14 cellular contexts compared by ENCODE assay signal in genomic region chr17:11264183-11264871, GRCh38. TPM values are rescaled to one million over a fixed set of nuclear protein-coding genes. Genes with fewer than 3 reads are reported as not detected.
DNase-seq lines count a peak whose midpoint lies in the region; ATAC-seq, FAIRE-seq and TF ChIP-seq lines count a peak whose summit lies in the region.
"Had no signal": no experiment of that assay in that cellular context is flagged by ENCODE, and none has a peak within 500 bp of the region (broad histone marks: within the 10 kb centered on the region; RNA-seq: fewer than 3 reads in every experiment).

No MANE protein-coding gene starts in this region.

- H2AFZ ChIP-seq in hepatocyte, result no peak overlapping the region

- POLR2A ChIA-PET in A549 (lab: Yijun Ruan, JAX) (no interaction called here), Panc1 (lab: Charles Lee) (interaction anchor here (0.7 kb wide), 1 partner anchor 26 kb away, joined by 3 read pairs; no protein-coding TSS in a partner anchor)

- no peaks in the 10 kb centered on the region for H3K4me1 ChIP-seq in A549
- no peaks in the 10 kb centered on the region for H3K4me1 ChIP-seq in Panc1 (ENCODE audit: control insufficient read depth, insufficient read depth, low read length)
- no peaks in the 10 kb centered on the region for H3K4me1 ChIP-seq in hepatocyte (ENCODE audit: insufficient read depth)
- H3K4me1 ChIP-seq in thyroid gland, result no peaks in the 10 kb centered on the region
- no peaks in the 10 kb centered on the region for H3K4me1 ChIP-seq in lower lobe of right lung

- peak; percentile 15 to 49 for DNase-seq in A549 (ENCODE audit: low read depth in 1 of 2, low spot score in 1 of 2)
- no peak for DNase-seq in Panc1 (ENCODE audit: low read depth, low spot score)
- no peak for DNase-seq in hepatocyte (ENCODE audit: low spot score)
- no peak for DNase-seq in activated T-cell treated with anti-CD3 and anti-CD28 coated beads, Interleukin-2, amount 50 U/mL, for 4 hours
- no peak for DNase-seq in thyroid gland
- no peak for DNase-seq in lower lobe of right lung
- DNase-seq in ecto neural progenitor cell (ENCODE audit: low spot score), result no peak
- DNase-seq: activated T-cell treated with anti-CD3 and anti-CD28 coated beads, Interleukin-2, amount 50 U/mL, for 24 hours; CD8-positive, alpha-beta T cell; NCI-H1417 treated with DMSO at 0.1 percent for 48 hours; NK-92 treated with Interleukin-12 subunit alpha and Interleukin-12 subunit beta, amount 100 ng/mL, for 24 hours had no signal

- intact Hi-C loops in Panc1 (cut with micrococcal nuclease; ENCODE audit: unreplicated experiment), result no loop called here
- intact Hi-C loops in thyroid gland (cut with DNase I), result no loop called here
- intact Hi-C loops in lower lobe of right lung (cut with DNase I), result no loop called here

- H3K27me3 ChIP-seq in Panc1 (ENCODE audit: control insufficient read depth, insufficient read depth, low read length) (no peaks in the 10 kb centered on the region), hepatocyte (no peaks in the 10 kb centered on the region), thyroid gland (no peaks in the 10 kb centered on the region), lower lobe of right lung (ENCODE audit: low read depth) (no peaks in the 10 kb centered on the region)
- H3K27me3 ChIP-seq: cardiac muscle cell had no signal

- H3K9me3 ChIP-seq in A549, result 0 out of 3 replicates have a peak, but pooled peaks cover 11% of the 10 kb centered on the region
- no peaks in the 10 kb centered on the region for H3K9me3 ChIP-seq in Panc1 (ENCODE audit: control insufficient read depth, insufficient read depth, low read depth, low read length)
- no peaks in the 10 kb centered on the region for H3K9me3 ChIP-seq in hepatocyte (ENCODE audit: low read depth)
- H3K9me3 ChIP-seq in thyroid gland, result no peaks in the 10 kb centered on the region
- peaks cover 5% of the 10 kb centered on the region for H3K9me3 ChIP-seq in lower lobe of right lung

- TF ChIP-seq RAD21 in A549 (conservative IDR thresholded peaks at IDR 0.05 in 1 of 2, IDR thresholded peaks at IDR 0.05 in 1 of 2), result 0 out of 5 replicates have a peak, but pooled peaks of 1 of the 2 experiments have one; percentile 11

- no peaks in the 10 kb centered on the region for H3K36me3 ChIP-seq in Panc1 (ENCODE audit: control insufficient read depth, insufficient read depth, low read length)
- no peaks in the 10 kb centered on the region for H3K36me3 ChIP-seq in hepatocyte (replicated peaks; ENCODE audit: insufficient read depth, low read depth)
- H3K36me3 ChIP-seq in thyroid gland, result no peaks in the 10 kb centered on the region
- H3K36me3 ChIP-seq in lower lobe of right lung, result no peaks in the 10 kb centered on the region
- H3K36me3 ChIP-seq: cardiac muscle cell had no signal

- no peak overlapping the region for H3K4me3 Mint-ChIP-seq in activated T-cell treated with anti-CD3 and anti-CD28 coated beads, Interleukin-2, amount 50 U/mL, for 4 hours
- H3K4me3 Mint-ChIP-seq: activated T-cell treated with anti-CD3 and anti-CD28 coated beads, Interleukin-2, amount 50 U/mL, for 24 hours; CD8-positive, alpha-beta T cell had no signal

- H3K27ac ChIP-seq in A549, result no peak overlapping the region
- H3K27ac ChIP-seq in Panc1 (ENCODE audit: low read length), result no peak overlapping the region
- no peak overlapping the region for H3K27ac ChIP-seq in hepatocyte
- H3K27ac ChIP-seq in thyroid gland, result no peak overlapping the region
- H3K27ac ChIP-seq in lower lobe of right lung, result no peak overlapping the region
- H3K27ac ChIP-seq: cardiac muscle cell had no signal

- no peaks in the 10 kb centered on the region for H4K20me1 ChIP-seq in hepatocyte (ENCODE audit: insufficient read depth, poor library complexity, severe bottlenecking)

- in situ Hi-C loops in Panc1 (cut with HindIII; ENCODE audit: low pct_unique_long_range_greater_than_20kb, low sequenced_read_pairs), result no loop called here

- TF ChIP-seq EP300 in A549 (IDR thresholded peaks at IDR 0.05), result no peak

- H3K4me2 ChIP-seq in A549 (no peak overlapping the region), hepatocyte (no peak overlapping the region)

- no peaks in the 10 kb centered on the region for H3K27me3 Mint-ChIP-seq in activated T-cell treated with anti-CD3 and anti-CD28 coated beads, Interleukin-2, amount 50 U/mL, for 4 hours (ENCODE audit: low read depth)
- H3K27me3 Mint-ChIP-seq: activated T-cell treated with anti-CD3 and anti-CD28 coated beads, Interleukin-2, amount 50 U/mL, for 24 hours had no signal

- no peaks in the 10 kb centered on the region for H3K9me2 ChIP-seq in hepatocyte (replicated peaks; ENCODE audit: insufficient read depth)

- ATAC-seq in A549, result no peak
- no peak for ATAC-seq in Panc1
- no peak for ATAC-seq in activated T-cell treated with anti-CD3 and anti-CD28 coated beads, Interleukin-2, amount 50 U/mL, for 4 hours
- no peak for ATAC-seq in lower lobe of right lung
- ATAC-seq: CD8-positive, alpha-beta T cell; left lobe of liver had no signal

- no peaks in the 10 kb centered on the region for H3K4me1 Mint-ChIP-seq in activated T-cell treated with anti-CD3 and anti-CD28 coated beads, Interleukin-2, amount 50 U/mL, for 4 hours (ENCODE audit: low read depth)

- TF ChIP-seq POLR2A in A549 (IDR thresholded peaks at IDR 0.05; ENCODE audit: low read length), result no peak
- TF ChIP-seq POLR2A in thyroid gland (IDR thresholded peaks at IDR 0.05), result no peak

- no peak overlapping the region for H3K4me3 ChIP-seq in A549
- H3K4me3 ChIP-seq in Panc1 (ENCODE audit: low read depth in 2 of 2, low read length in 2 of 2), result no peak overlapping the region
- no peak overlapping the region for H3K4me3 ChIP-seq in hepatocyte
- H3K4me3 ChIP-seq in thyroid gland (replicated peaks in 1 of 3), result no peak overlapping the region
- H3K4me3 ChIP-seq in lower lobe of right lung, result no peak overlapping the region
- H3K4me3 ChIP-seq: cardiac muscle cell had no signal

- H3K79me2 ChIP-seq in hepatocyte, result no peaks in the 10 kb centered on the region

- WGBS in A549 (ENCODE audit: missing lambda C conversion rate), result 13% methylated on average over 2 of the region's 2 CpGs
- 87% methylated on average over 2 of the region's 2 CpGs for WGBS in hepatocyte (ENCODE audit: low lambda C conversion rate, missing lambda C conversion rate)
- WGBS in thyroid gland, 2 donors, result 92 to 96% methylated on average over 2 of the region's 2 CpGs

- peak; percentile 18 for FAIRE-seq in A549 (lab: Jason Lieb, UNC)

- BruUV-seq in Panc1 (replicated peaks; lab: Mats Ljungman, UMichigan), result no TSS peak

- CTCF ChIA-PET in A549 (lab: Yijun Ruan, JAX) (interaction anchor here (0.6 to 1.0 kb wide), 2 partner anchors 11 to 178 kb away, joined by 3 to 4 read pairs; no protein-coding TSS in a partner anchor), Panc1 (lab: Charles Lee) (no interaction called here)

- H3K9me3 Mint-ChIP-seq in activated T-cell treated with anti-CD3 and anti-CD28 coated beads, Interleukin-2, amount 50 U/mL, for 4 hours, result peaks cover 12% of the 10 kb centered on the region

- H3K36me3 Mint-ChIP-seq in activated T-cell treated with anti-CD3 and anti-CD28 coated beads, Interleukin-2, amount 50 U/mL, for 4 hours (ENCODE audit: insufficient read depth), result no peaks in the 10 kb centered on the region
- H3K36me3 Mint-ChIP-seq: CD8-positive, alpha-beta T cell had no signal

- TF ChIP-seq CTCF in A549 (IDR thresholded peaks at IDR 0.05) (peak; percentile 21; the same call in 1 of the 3 replicates), GM12873 (IDR thresholded peaks at IDR 0.05; ENCODE audit: insufficient read depth, low read depth, low read length, missing control alignments) (peak; percentile 48), Panc1 (IDR thresholded peaks at IDR 0.05) (peak; percentile 31; the same call in 1 of the 2 replicates), hepatocyte (IDR thresholded peaks at IDR 0.05; ENCODE audit: poor library complexity) (peak; percentile 29), thyroid gland (IDR thresholded peaks at IDR 0.05) (no peak), lower lobe of right lung (IDR thresholded peaks at IDR 0.05) (no peak)

TF ChIP-seq in A549, 52 proteins besides CTCF, POLR2A, EP300 and RAD21 (continues in another document):
- TF ChIP-seq KDM1A (IDR thresholded peaks at IDR 0.05; ENCODE audit: low read depth), result no peak
- peak; percentile 29 for TF ChIP-seq MAFK (IDR thresholded peaks at IDR 0.05; ENCODE audit: partially characterized antibody)
- TF ChIP-seq MYC (IDR thresholded peaks at IDR 0.05; ENCODE audit: borderline replicate concordance, low read length), result no peak
- TF ChIP-seq PBX3 (IDR thresholded peaks at IDR 0.05), result no peak
- TF ChIP-seq ELK1 (IDR thresholded peaks at IDR 0.05; ENCODE audit: low read depth, low read length), result no peak
- no peak for TF ChIP-seq PHF8 (IDR thresholded peaks at IDR 0.05; ENCODE audit: borderline replicate concordance, low read depth)
- TF ChIP-seq RNF2 (IDR thresholded peaks at IDR 0.05; ENCODE audit: borderline replicate concordance, low read depth), result no peak

RNA-seq across cellular contexts. Expression of gene SHISA6, which starts 23.3 kb away (rescaled TPM):
- polyA plus RNA-seq in A549 (2011; rRNA removed) (not detected in 2 replicates), A549 (2017; fragmentation: RNase III; extraction: RNeasy Plus Mini Kit Qiagen cat#74134 plus additional on column Dnase treatment) (not detected in 3 replicates), hepatocyte (0.21 and 1.3 TPM in 2 replicates)
- polyA plus RNA-seq in A549 (2012; cell fraction: cytosol; rRNA removed), result not detected in 2 replicates
- not detected in 2 replicates for polyA plus RNA-seq in A549 (2012; cell fraction: nucleus; rRNA removed)
- polyA minus RNA-seq in A549 (2011; rRNA and poly(A)+ RNA removed), result not detected in 2 replicates
- total RNA-seq in Panc1 (2021; ENCODE audit: unreplicated experiment) (not detected), hepatocyte (0.56 and 0.80 TPM in 2 replicates), thyroid gland (under 1 TPM; under 0.01 to 0.88 (median 0.26) TPM), lower lobe of right lung (0.44 TPM)
- not detected for polyA plus RNA-seq in Panc1 (2012; ENCODE audit: insufficient read length)
- total RNA-seq in activated T-cell treated with anti-CD3 and anti-CD28 coated beads, Interleukin-2, amount 50 U/mL, for 4 hours, result not detected
- total RNA-seq: CD8-positive, alpha-beta T cell; left lobe of liver had no signal

Comparison
In these comparisons a context has a peak if more than half of its experiments do, and no peak if none do; other contexts are left out.
1. DNase-seq: peak in A549 (2 of 2); none in Panc1 (single experiment), hepatocyte (single experiment), activated T-cell treated with anti-CD3 and anti-CD28 coated beads, Interleukin-2, amount 50 U/mL, for 4 hours (single experiment), thyroid gland (0 of 2), lower lobe of right lung (single experiment) and ecto neural progenitor cell (single experiment).
2. CTCF ChIP-seq: peak in A549 (single experiment), GM12873 (single experiment), Panc1 (single experiment) and hepatocyte (single experiment); none in thyroid gland (0 of 6) and lower lobe of right lung (single experiment).